In genomic region chr3:138511990-138512389, GRCh38 we compare ENCODE assay signal across 22 cellular contexts.
DNase-seq lines count a peak whose midpoint lies in the region; ATAC-seq, FAIRE-seq and TF ChIP-seq lines count a peak whose summit lies in the region.
"Had no signal": no experiment of that assay in that cellular context is flagged by ENCODE, and none has a peak within 500 bp of the region (broad histone marks: within the 10 kb centered on the region; RNA-seq: fewer than 3 reads in every experiment).

No MANE protein-coding gene starts in this region.

- 0 out of 3 replicates have a peak, but pooled peaks cover 2% of the 10 kb centered on the region for H3K36me3 ChIP-seq in K562 (ENCODE audit: control insufficient read depth, insufficient read depth, low read length)
- no peaks in the 10 kb centered on the region for H3K36me3 ChIP-seq in smooth muscle cell (ENCODE audit: low read depth)
- H3K36me3 ChIP-seq: Peyer's patch had no signal

- H3K27ac ChIP-seq in K562 (ENCODE audit: extremely low read depth, low read depth, low read length) (no peak overlapping the region), smooth muscle cell (ENCODE audit: low read depth) (no peak overlapping the region)
- H3K27ac ChIP-seq: A549, GM23248, Peyer's patch, SK-N-MC had no signal

- TF ChIP-seq CTCF in K562 (IDR thresholded peaks at IDR 0.05 in 2 of 3, conservative IDR thresholded peaks at IDR 0.05 in 1 of 3; ENCODE audit: insufficient read depth in 2 of 3, low read depth in 1 of 3, low read length in 3 of 3) (no peak), smooth muscle cell (IDR thresholded peaks at IDR 0.05; ENCODE audit: borderline replicate concordance, insufficient read depth, poor library complexity, severe bottlenecking) (no peak)

- no peak for FAIRE-seq in GM12891 (lab: Jason Lieb, UNC)
- no peak for FAIRE-seq in K562 (lab: Jason Lieb, UNC)
- FAIRE-seq: A549 had no signal

- no peak for DNase-seq in GM12891 (ENCODE audit: insufficient read length, low spot score)
- peak; percentile 9 for DNase-seq in M059J (ENCODE audit: low read depth)
- DNase-seq in NOMO-1 treated with dmso at 0.1 percent for 144 hours (lab: John Stamatoyannopoulos, UW; ENCODE audit: unreplicated experiment): peak; percentile 13
- DNase-seq in K562 (ENCODE audit: extremely low read depth in 1 of 4, low spot score in 3 of 4): no peak
- DNase-seq in natural killer cell treated with Interleukin-12 subunit alpha and Interleukin-12 subunit beta and Interleukin-15 and Interleukin-18, amount 100 ng/mL, for 72 hours (ENCODE audit: low spot score): no peak
- no peak for DNase-seq in HK-2 (ENCODE audit: unreplicated experiment)
- no peak for DNase-seq in smooth muscle cell (lab: John Stamatoyannopoulos, UW; ENCODE audit: unreplicated experiment)
- DNase-seq: CD4-positive, alpha-beta T cell; DMS153; GDM1; GM23248; HCEC 1CT; NCI-H1092 treated with DMSO at 0.1 percent for 48 hours; NCI-H146; NCI-H2081; NCI-H510A; NCI-H82; Peyer's patch had no signal

- no peak for TF ChIP-seq RAD21 in K562 (CRISPR knock-in tag; conservative IDR thresholded peaks at IDR 0.05 in 1 of 2, IDR thresholded peaks at IDR 0.05 in 1 of 2)

- TF ChIP-seq POLR2A in GM12891 (IDR thresholded peaks at IDR 0.05; ENCODE audit: low read depth, low read length) (no peak), K562 (conservative IDR thresholded peaks at IDR 0.05) (no peak)

- POLR2A ChIA-PET in K562 (lab: Yijun Ruan, JAX): no interaction called here

- H3K4me3 ChIP-seq in K562 (no peak overlapping the region), smooth muscle cell (no peak overlapping the region)
- H3K4me3 ChIP-seq: A549, GM23248, Peyer's patch, SK-N-MC had no signal

- TF ChIP-seq EP300 in K562 (IDR thresholded peaks at IDR 0.05; ENCODE audit: low read length): no peak

- H4K20me1 ChIP-seq in K562 (replicated peaks; ENCODE audit: control insufficient read depth, insufficient read depth, low read length) (no peaks in the 10 kb centered on the region), smooth muscle cell (ENCODE audit: low read depth) (no peaks in the 10 kb centered on the region)

- peaks cover 5 to 7% of the 10 kb centered on the region in 2 donors for H3K4me1 Mint-ChIP-seq in natural killer cell treated with Interleukin-12 subunit alpha and Interleukin-12 subunit beta and Interleukin-15 and Interleukin-18, amount 100 ng/mL, for 72 hours (ENCODE audit: low read depth in 2 of 2)

- no peaks in the 10 kb centered on the region for H3K9me1 ChIP-seq in K562 (ENCODE audit: control insufficient read depth, insufficient read depth, low read length)

- H3K36me3 Mint-ChIP-seq in natural killer cell treated with Interleukin-12 subunit alpha and Interleukin-12 subunit beta and Interleukin-15 and Interleukin-18, amount 100 ng/mL, for 72 hours: peaks cover 4% of the 10 kb centered on the region

- BruUV-seq in K562 (replicated peaks; lab: Mats Ljungman, UMichigan): no TSS peak

- no peak overlapping the region for H3K9ac ChIP-seq in K562 (ENCODE audit: insufficient read depth in 1 of 2, low read depth in 2 of 2, low read length in 2 of 2)
- H3K9ac ChIP-seq in smooth muscle cell (ENCODE audit: low read depth): no peak overlapping the region
- H3K9ac ChIP-seq: GM23248 had no signal

- no peaks in the 10 kb centered on the region for H3F3A ChIP-seq in smooth muscle cell (ENCODE audit: low read depth)

- H3K4me2 ChIP-seq in K562 (ENCODE audit: insufficient read depth, low read length) (no peak overlapping the region), smooth muscle cell (no peak overlapping the region)
- H3K4me2 ChIP-seq: A549 had no signal

- H3K79me2 ChIP-seq in K562 (ENCODE audit: control insufficient read depth, insufficient read depth, low read length): no peaks in the 10 kb centered on the region
- H3K79me2 ChIP-seq in smooth muscle cell (ENCODE audit: low read depth): no peaks in the 10 kb centered on the region

- H3K9me3 ChIP-seq in K562 (replicated peaks; ENCODE audit: control insufficient read depth, insufficient read depth, low read depth, low read length): no peaks in the 10 kb centered on the region
- no peaks in the 10 kb centered on the region for H3K9me3 ChIP-seq in smooth muscle cell (replicated peaks; ENCODE audit: low read depth)
- H3K9me3 ChIP-seq: A549, Peyer's patch had no signal

- CTCF ChIA-PET in K562 (lab: Yijun Ruan, JAX; ENCODE audit: low intra/inter-chr PET ratio): no interaction called here

- H3K27ac Mint-ChIP-seq in natural killer cell treated with Interleukin-12 subunit alpha and Interleukin-12 subunit beta and Interleukin-15 and Interleukin-18, amount 100 ng/mL, for 72 hours: no peak overlapping the region
- H3K27ac Mint-ChIP-seq: CD4-positive, alpha-beta T cell had no signal

- no peak overlapping the region for H2AFZ ChIP-seq in K562 (ENCODE audit: low read depth, low read length)
- H2AFZ ChIP-seq in smooth muscle cell (ENCODE audit: low read depth): no peak overlapping the region
- H2AFZ ChIP-seq: GM23248 had no signal

- intact Hi-C loops in K562 (cut with micrococcal nuclease): no loop called here

- in situ Hi-C loops in K562 (cut with MboI): no loop called here

- peaks cover 3% of the 10 kb centered on the region for H3K9me3 Mint-ChIP-seq in natural killer cell treated with Interleukin-12 subunit alpha and Interleukin-12 subunit beta and Interleukin-15 and Interleukin-18, amount 100 ng/mL, for 72 hours
- H3K9me3 Mint-ChIP-seq: CD4-positive, alpha-beta T cell had no signal

- H3K4me3 Mint-ChIP-seq in natural killer cell treated with Interleukin-12 subunit alpha and Interleukin-12 subunit beta and Interleukin-15 and Interleukin-18, amount 100 ng/mL, for 72 hours: no peak overlapping the region
- H3K4me3 Mint-ChIP-seq: CD4-positive, alpha-beta T cell had no signal

- H3K4me1 ChIP-seq in K562 (replicated peaks in 1 of 2; ENCODE audit: control insufficient read depth in 2 of 2, insufficient read depth in 2 of 2, low read length in 2 of 2) (no peaks in the 10 kb centered on the region), smooth muscle cell (ENCODE audit: low read depth) (no peaks in the 10 kb centered on the region)
- H3K4me1 ChIP-seq: A549, Peyer's patch had no signal

- H3K27me3 Mint-ChIP-seq in natural killer cell treated with Interleukin-12 subunit alpha and Interleukin-12 subunit beta and Interleukin-15 and Interleukin-18, amount 100 ng/mL, for 72 hours: no peaks in the 10 kb centered on the region
- H3K27me3 Mint-ChIP-seq: CD4-positive, alpha-beta T cell had no signal

- ATAC-seq in K562 (no peak), HG03135 (IDR thresholded peaks at IDR 0.05; ENCODE audit: unreplicated experiment) (no peak)
- no peak for ATAC-seq in natural killer cell treated with Interleukin-12 subunit alpha and Interleukin-12 subunit beta and Interleukin-15 and Interleukin-18, amount 100 ng/mL, for 72 hours
- ATAC-seq: A549, Right ventricle myocardium inferior had no signal

- H3K27me3 ChIP-seq in K562 (ENCODE audit: control insufficient read depth in 2 of 2, insufficient read depth in 2 of 2, low read length in 2 of 2) (no peaks in the 10 kb centered on the region), smooth muscle cell (ENCODE audit: low read depth) (no peaks in the 10 kb centered on the region)
- H3K27me3 ChIP-seq: Peyer's patch had no signal

TF ChIP-seq in GM12891, 5 proteins besides CTCF, POLR2A, EP300 and RAD21:
- TF ChIP-seq SPI1 (IDR thresholded peaks at IDR 0.05; ENCODE audit: low read depth, low read length): peak; percentile 67
- TF ChIP-seq POLR2AphosphoS5 (IDR thresholded peaks at IDR 0.05; ENCODE audit: low read depth, low read length): no peak
TF ChIP-seq in GM12891: peak in this region for 1.

TF ChIP-seq in K562, 482 proteins besides CTCF, POLR2A, EP300 and RAD21:
- TF ChIP-seq ARID4B (CRISPR knock-in tag; IDR thresholded peaks at IDR 0.05): no peak
- TF ChIP-seq SPI1 (IDR thresholded peaks at IDR 0.05; ENCODE audit: borderline replicate concordance, low read depth, low read length): peak; percentile 21; the same call in 1 of the 2 replicates
TF ChIP-seq in K562: peak in this region for 1.

Comparison
In these comparisons a context has a peak if more than half of its experiments do, and no peak if none do; other contexts are left out.
1. DNase-seq: peak in M059J (single experiment) and NOMO-1 treated with dmso at 0.1 percent for 144 hours (single experiment); none in GM12891 (single experiment), K562 (0 of 4), natural killer cell treated with Interleukin-12 subunit alpha and Interleukin-12 subunit beta and Interleukin-15 and Interleukin-18, amount 100 ng/mL, for 72 hours (single experiment), HK-2 (single experiment) and smooth muscle cell (single experiment).